ENCODE assay signal across 16 cellular contexts in the genomic region with DNA sequence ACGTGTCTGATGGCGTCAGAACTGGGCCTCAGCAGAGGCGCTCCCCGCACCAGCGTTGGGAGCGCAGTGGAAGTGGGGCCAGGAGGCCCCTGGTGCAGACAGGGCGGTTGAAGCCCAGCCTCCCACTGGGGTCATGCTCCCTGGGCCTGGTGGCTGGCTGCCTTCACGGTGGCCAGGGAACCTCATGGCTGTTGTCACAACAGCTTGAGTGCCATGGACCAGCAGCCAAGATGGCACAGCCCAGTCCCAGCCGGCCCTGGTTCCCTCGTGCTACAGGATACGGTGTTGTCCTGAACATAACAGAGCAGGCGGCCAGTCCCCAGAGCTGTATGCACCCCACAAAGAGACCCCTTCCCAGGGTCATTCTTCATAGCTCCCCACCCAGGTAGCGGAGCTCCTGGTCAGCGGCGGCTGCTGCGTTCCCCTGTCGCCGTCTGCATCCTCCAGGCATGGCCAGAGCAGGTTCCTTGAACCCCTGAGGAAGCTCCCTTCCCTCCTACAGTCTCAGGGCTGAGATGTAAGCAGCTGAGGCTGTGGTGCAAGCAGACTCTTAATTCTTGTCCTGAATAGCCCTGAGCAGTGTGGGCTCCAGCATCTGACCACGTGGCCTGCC. TPM values are rescaled to one million over a fixed set of nuclear protein-coding genes. Genes with fewer than 3 reads are reported as not detected.
DNase-seq lines count a peak whose midpoint lies in the region; ATAC-seq and TF ChIP-seq lines count a peak whose summit lies in the region.
"Had no signal": no experiment of that assay in that cellular context is flagged by ENCODE, and none has a peak within 500 bp of the region (broad histone marks: within the 10 kb centered on the region; RNA-seq: fewer than 3 reads in every experiment).

No MANE protein-coding gene starts in this region.

- TF ChIP-seq CTCF in heart left ventricle (IDR thresholded peaks at IDR 0.05): no peak
- no peak for TF ChIP-seq CTCF in right atrium auricular region (IDR thresholded peaks at IDR 0.05)
- no peak for TF ChIP-seq CTCF in endodermal cell (conservative IDR thresholded peaks at IDR 0.05)

- H3K4me1 ChIP-seq in heart left ventricle (no peaks in the 10 kb centered on the region), right atrium auricular region (peaks cover 0 to 4% of the 10 kb centered on the region in 2 donors), endodermal cell (ENCODE audit: control insufficient read depth, insufficient read depth, low read length) (no peaks in the 10 kb centered on the region), aorta (ENCODE audit: control insufficient read depth in 1 of 2, insufficient read depth in 2 of 2, low read length in 2 of 2) (no peaks in the 10 kb centered on the region)
- H3K4me1 ChIP-seq: BE2C had no signal

- H3K27me3 ChIP-seq in heart left ventricle (no peaks in the 10 kb centered on the region), right atrium auricular region (no peaks in the 10 kb centered on the region), endodermal cell (ENCODE audit: control insufficient read depth, insufficient read depth, low read length, poor library complexity, severe bottlenecking) (no peaks in the 10 kb centered on the region), aorta (ENCODE audit: control insufficient read depth in 1 of 2, insufficient read depth in 2 of 2, low read length in 1 of 2) (no peaks in the 10 kb centered on the region)
- H3K27me3 ChIP-seq: BE2C had no signal

- no peak overlapping the region for H3K9ac ChIP-seq in endodermal cell (ENCODE audit: extremely low read depth, low read length, poor library complexity, severe bottlenecking)

- H3K36me3 ChIP-seq in heart left ventricle (peaks cover 0 to 45% (median 40%) of the 10 kb centered on the region in 9 donors), right atrium auricular region (peaks cover 36% of the 10 kb centered on the region), endodermal cell (ENCODE audit: control insufficient read depth, insufficient read depth, low read length) (peaks cover 10% of the 10 kb centered on the region), aorta (ENCODE audit: control insufficient read depth in 1 of 2, insufficient read depth in 2 of 2, low read length in 1 of 2) (no peaks in the 10 kb centered on the region)

- no peaks in the 10 kb centered on the region for H3K27me3 Mint-ChIP-seq in endodermal cell (ENCODE audit: insufficient read depth)
- H3K27me3 Mint-ChIP-seq: CD4-positive, alpha-beta memory T cell had no signal

- H3K9me3 ChIP-seq in heart left ventricle (no peaks in the 10 kb centered on the region), right atrium auricular region (no peaks in the 10 kb centered on the region), endodermal cell (ENCODE audit: control insufficient read depth, low read length) (peaks cover 29% of the 10 kb centered on the region), aorta (ENCODE audit: control insufficient read depth, low read length) (no peaks in the 10 kb centered on the region)
- H3K9me3 ChIP-seq: BE2C had no signal

- no peak for TF ChIP-seq POLR2A in heart left ventricle (IDR thresholded peaks at IDR 0.05)

- H3K4me3 ChIP-seq in heart left ventricle: no peak overlapping the region
- no peak overlapping the region for H3K4me3 ChIP-seq in right atrium auricular region
- no peak overlapping the region for H3K4me3 ChIP-seq in endodermal cell (ENCODE audit: low read length)
- H3K4me3 ChIP-seq in aorta (ENCODE audit: low read length in 2 of 2): no peak overlapping the region

- 88 to 93% (median 89%) methylated on average over 17 to 19 of the region's 19 CpGs for WGBS in heart left ventricle, 4 donors
- WGBS in endodermal cell (ENCODE audit: insufficient coverage in 1 of 2, insufficient read length in 1 of 2), 2 experiments: 93 to 96% methylated on average over 12 to 19 of the region's 19 CpGs
- WGBS in aorta, 2 donors: 90 to 93% methylated on average over 18 to 19 of the region's 19 CpGs

- intact Hi-C loops in heart left ventricle (cut with DNase I) (no loop called here), aorta (cut with DNase I) (no loop called here)

- DNase-seq in heart left ventricle (no peak), right atrium auricular region (ENCODE audit: low spot score) (no peak), endodermal cell (no peak), medulla oblongata (ENCODE audit: extremely low spot score) (peak; percentile 32), aorta (no peak), DMS 273 treated with DMSO at 0.1 percent for 48 hours (lab: John Stamatoyannopoulos, UW) (no peak), middle frontal gyrus (ENCODE audit: extremely low spot score, low spot score) (no peak)
- DNase-seq in activated CD8-positive, alpha-beta memory T cell treated with anti-CD3 and anti-CD28 coated beads, Interleukin-2, amount 50 U/mL, for 4 hours: no peak
- DNase-seq: BE2C, DMS153, DMS79 treated with DMSO at 0.1 percent for 48 hours, GF-D8 had no signal

- no peak overlapping the region for H3K4me3 Mint-ChIP-seq in endodermal cell
- H3K4me3 Mint-ChIP-seq: CD4-positive, alpha-beta memory T cell had no signal

- ATAC-seq in heart left ventricle (peak in 3 of 4 donors; percentile 22 to 53 (median 52)), aorta (ENCODE audit: low FRiP score) (peak; percentile 47)
- ATAC-seq: HCT116 had no signal

- peaks cover 9% of the 10 kb centered on the region for H3K36me3 Mint-ChIP-seq in endodermal cell (ENCODE audit: low read depth)

- H3K27ac ChIP-seq in heart left ventricle (no peak overlapping the region), right atrium auricular region (no peak overlapping the region), endodermal cell (ENCODE audit: low read depth, low read length) (peak overlapping the region; percentile 24), aorta (ENCODE audit: low read depth in 1 of 2, low read length in 2 of 2) (no peak overlapping the region)
- H3K27ac ChIP-seq: C4-2B, HL-60 had no signal

- H3K9me3 Mint-ChIP-seq in endodermal cell: peaks cover 1% of the 10 kb centered on the region
- H3K9me3 Mint-ChIP-seq: CD4-positive, alpha-beta memory T cell had no signal

- H3K4me1 Mint-ChIP-seq in endodermal cell: no peaks in the 10 kb centered on the region
- H3K4me1 Mint-ChIP-seq: CD4-positive, alpha-beta memory T cell had no signal

- no peak overlapping the region for H3K27ac Mint-ChIP-seq in endodermal cell

RNA-seq across cellular contexts. Expression of a gene that starts 29.7 kb away (rescaled TPM):
- total RNA-seq in heart left ventricle: 10 to 100 TPM; 24.4 to 68.3 (median 31.3) TPM
- 10 to 100 TPM; 27.4 to 86.4 TPM for polyA plus RNA-seq in heart left ventricle
- 10 to 100 TPM; 51.3 to 56.2 TPM for total RNA-seq in right atrium auricular region
- 10 to 100 TPM; 70.3 to 73.6 TPM for total RNA-seq in endodermal cell
- 34.7 TPM for polyA plus RNA-seq in endodermal cell (2013, experiment 1 of 2)
- 37.2 TPM for polyA plus RNA-seq in endodermal cell (2013, experiment 2 of 2)
- total RNA-seq in aorta: 10 to 100 TPM; 33.0 to 62.8 TPM
- polyA plus RNA-seq in aorta: 100 to 1,000 TPM in 1 of 2 donors, 10 to 100 TPM in 1; 61.0 to 379 TPM

RNA-seq across cellular contexts. Expression of a gene that starts 31.0 kb away (rescaled TPM):
- total RNA-seq in heart left ventricle: 10 to 100 TPM in 2 of 9 donors, 1 to 10 TPM in 7; 3.4 to 12.9 (median 6.0) TPM
- polyA plus RNA-seq in heart left ventricle: 1 to 10 TPM; 3.6 to 7.8 TPM
- total RNA-seq in right atrium auricular region: 1 to 10 TPM; 3.5 to 5.0 TPM
- 10 to 100 TPM; 34.3 to 64.3 TPM for total RNA-seq in endodermal cell
- polyA plus RNA-seq in endodermal cell (2013, experiment 1 of 2): 10.6 TPM
- polyA plus RNA-seq in endodermal cell (2013, experiment 2 of 2): 8.8 TPM
- 10 to 100 TPM; 15.8 to 23.7 TPM for total RNA-seq in aorta
- polyA plus RNA-seq in aorta: 10 to 100 TPM in 1 of 2 donors, 1 to 10 TPM in 1; 1.6 to 20.6 TPM

RNA-seq across cellular contexts. Expression of a gene that starts 31.3 kb away (rescaled TPM):
- total RNA-seq in heart left ventricle: 100 to 1,000 TPM in 2 of 9 donors, 10 to 100 TPM in 7; 58.0 to 123 (median 79.3) TPM
- 100 to 1,000 TPM; 117 to 118 TPM for polyA plus RNA-seq in heart left ventricle
- total RNA-seq in right atrium auricular region: 10 to 100 TPM; 58.8 to 77.9 TPM
- total RNA-seq in endodermal cell: 100 to 1,000 TPM; 137 to 164 TPM
- polyA plus RNA-seq in endodermal cell (2013, experiment 1 of 2): 89.8 TPM
- 83.0 TPM for polyA plus RNA-seq in endodermal cell (2013, experiment 2 of 2)
- total RNA-seq in aorta: 10 to 100 TPM; 36.5 to 40.5 TPM
- 10 to 100 TPM; 67.7 to 74.2 TPM for polyA plus RNA-seq in aorta

RNA-seq across cellular contexts. Expression of a gene that starts 35.7 kb away (rescaled TPM):
- 10 to 100 TPM; 29.5 to 71.3 (median 63.1) TPM for total RNA-seq in heart left ventricle
- 10 to 100 TPM; 29.5 to 70.2 TPM for polyA plus RNA-seq in heart left ventricle
- total RNA-seq in right atrium auricular region: 10 to 100 TPM; 43.1 to 43.3 TPM
- 10 to 100 TPM; 76.0 to 84.0 TPM for total RNA-seq in endodermal cell
- 72.9 TPM for polyA plus RNA-seq in endodermal cell (2013, experiment 1 of 2)
- polyA plus RNA-seq in endodermal cell (2013, experiment 2 of 2): 64.3 TPM
- total RNA-seq in aorta: 100 to 1,000 TPM in 1 of 2 donors, 10 to 100 TPM in 1; 69.0 to 122 TPM
- 10 to 100 TPM; 20.8 to 99.3 TPM for polyA plus RNA-seq in aorta

RNA-seq across cellular contexts. Expression of a gene that starts 40.7 kb away (rescaled TPM):
- total RNA-seq in heart left ventricle: 100 to 1,000 TPM in 1 of 9 donors, 10 to 100 TPM in 8; 25.8 to 100 (median 31.8) TPM
- polyA plus RNA-seq in heart left ventricle: 10 to 100 TPM; 44.5 to 52.0 TPM
- total RNA-seq in right atrium auricular region: 10 to 100 TPM; 41.9 to 49.0 TPM
- 10 to 100 TPM; 28.0 to 28.1 TPM for total RNA-seq in endodermal cell
- 56.0 TPM for polyA plus RNA-seq in endodermal cell (2013, experiment 1 of 2)
- polyA plus RNA-seq in endodermal cell (2013, experiment 2 of 2): 48.7 TPM
- 10 to 100 TPM; 33.6 to 33.7 TPM for total RNA-seq in aorta
- polyA plus RNA-seq in aorta: 100 to 1,000 TPM in 1 of 2 donors, 10 to 100 TPM in 1; 25.8 to 322 TPM
